In genomic region chr10:88835095-88835909, GRCh38 we compare ENCODE assay signal across 8 cellular contexts. TPM values are rescaled to one million over a fixed set of nuclear protein-coding genes. Genes with fewer than 3 reads are reported as not detected.
DNase-seq lines count a peak whose midpoint lies in the region; ATAC-seq and TF ChIP-seq lines count a peak whose summit lies in the region.

No MANE protein-coding gene starts in this region.

- peaks cover 21% of the 10 kb centered on the region for H3K9me3 Mint-ChIP-seq in Caco-2 (ENCODE audit: unreplicated experiment)
- no peaks in the 10 kb centered on the region for H3K9me3 Mint-ChIP-seq in activated CD8-positive, alpha-beta memory T cell treated with anti-CD3 and anti-CD28 coated beads, Interleukin-2, amount 10 ng/mL, durations not matched to agents 7 days and 5 days (ENCODE audit: low read depth)

- ATAC-seq in GM21423 (IDR thresholded peaks at IDR 0.05; ENCODE audit: unreplicated experiment) = peak; percentile 70
- peak; percentile 91 for ATAC-seq in activated CD8-positive, alpha-beta memory T cell treated with anti-CD3 and anti-CD28 coated beads, Interleukin-2, amount 10 ng/mL, durations not matched to agents 7 days and 5 days

- no peaks in the 10 kb centered on the region for H3K9me3 ChIP-seq in Caco-2
- H3K9me3 ChIP-seq in NT2/D1 (ENCODE audit: insufficient read depth, low read length) = no peaks in the 10 kb centered on the region

- no peak overlapping the region for H3K4me3 Mint-ChIP-seq in Caco-2 (ENCODE audit: unreplicated experiment)
- no peak overlapping the region for H3K4me3 Mint-ChIP-seq in activated CD8-positive, alpha-beta memory T cell treated with anti-CD3 and anti-CD28 coated beads, Interleukin-2, amount 10 ng/mL, durations not matched to agents 7 days and 5 days

- peak; percentile 84 to 87 for TF ChIP-seq CTCF in Caco-2 (IDR thresholded peaks at IDR 0.05; ENCODE audit: insufficient read depth in 1 of 2, low read depth in 1 of 2, low read length in 1 of 2, severe bottlenecking in 1 of 2, unreplicated experiment in 1 of 2)

- H3K4me1 ChIP-seq in Caco-2 (peaks cover 22% of the 10 kb centered on the region), NT2/D1 (ENCODE audit: insufficient read depth, insufficient read length) (no peaks in the 10 kb centered on the region)

- H3K36me3 ChIP-seq in Caco-2 (ENCODE audit: control insufficient read depth, insufficient read depth, low read length) = no peaks in the 10 kb centered on the region
- no peaks in the 10 kb centered on the region for H3K36me3 ChIP-seq in NT2/D1 (ENCODE audit: insufficient read depth, insufficient read length, low read length)

- intact Hi-C loops in Caco-2 (cut with micrococcal nuclease; ENCODE audit: unreplicated experiment) = loop anchor here (1.0 to 5.0 kb wide), 5 partner anchors 30 to 377 kb away; partner anchors contain the start of gene STAMBPL1

- no peaks in the 10 kb centered on the region for H3K36me3 Mint-ChIP-seq in Caco-2 (ENCODE audit: insufficient read depth, unreplicated experiment)
- H3K36me3 Mint-ChIP-seq in activated CD8-positive, alpha-beta memory T cell treated with anti-CD3 and anti-CD28 coated beads, Interleukin-2, amount 10 ng/mL, durations not matched to agents 7 days and 5 days = peaks cover 1% of the 10 kb centered on the region

- no peaks in the 10 kb centered on the region for H3K27me3 Mint-ChIP-seq in Caco-2 (ENCODE audit: insufficient read depth, unreplicated experiment)
- no peaks in the 10 kb centered on the region for H3K27me3 Mint-ChIP-seq in activated CD8-positive, alpha-beta memory T cell treated with anti-CD3 and anti-CD28 coated beads, Interleukin-2, amount 10 ng/mL, durations not matched to agents 7 days and 5 days

- BruUV-seq in Caco-2 (replicated peaks; lab: Mats Ljungman, UMichigan) = no TSS peak

- DNase-seq in Caco-2 (peak; percentile 80 to 86), HUDEP-2 (lab: John Stamatoyannopoulos, UW; ENCODE audit: unreplicated experiment in 76 of 76) (peak in 69 of 76 experiments; percentile 7 to 81 (median 54)), NT2/D1 (ENCODE audit: low read depth, low spot score) (peak; percentile 59), epidermal melanocyte (ENCODE audit: insufficient read length, low spot score) (peak; percentile 68), mucosa of gallbladder (ENCODE audit: low spot score) (peak; percentile 89)
- peak; percentile 95 for DNase-seq in activated CD8-positive, alpha-beta memory T cell treated with anti-CD3 and anti-CD28 coated beads, Interleukin-2, amount 10 ng/mL, durations not matched to agents 7 days and 5 days
- peak; percentile 74 to 75 for DNase-seq in stimulated activated CD8-positive, alpha-beta memory T cell treated with anti-CD3 and anti-CD28 coated beads, Interleukin-7, amount 100 ng/mL, for 1 hour (ENCODE audit: low read depth in 2 of 2)

- POLR2A ChIA-PET in Caco-2 (lab: Charles Lee) = no interaction called here

- no peak overlapping the region for H3K9ac ChIP-seq in NT2/D1 (ENCODE audit: insufficient read length, low read depth)

- peaks cover 7% of the 10 kb centered on the region for H3K4me1 Mint-ChIP-seq in Caco-2 (ENCODE audit: low read depth, unreplicated experiment)
- peaks cover 34% of the 10 kb centered on the region for H3K4me1 Mint-ChIP-seq in activated CD8-positive, alpha-beta memory T cell treated with anti-CD3 and anti-CD28 coated beads, Interleukin-2, amount 10 ng/mL, durations not matched to agents 7 days and 5 days

- CTCF ChIA-PET in Caco-2 (lab: Charles Lee) = interaction anchor here (1.1 to 2.8 kb wide), 2 partner anchors 97 to 99 kb away, joined by 4 to 19 read pairs; no protein-coding TSS in a partner anchor
- CTCF ChIA-PET in activated CD8-positive, alpha-beta memory T cell treated with anti-CD3 and anti-CD28 coated beads, Interleukin-2, amount 10 ng/mL, durations not matched to agents 7 days and 5 days (lab: Charles Lee) = interaction anchor here (0.6 to 11.5 kb wide), 48 partner anchors 9 to 383 kb away, joined by 3 to 219 read pairs (median 4); partner anchors contain the start of genes ANKRD22, FAS and STAMBPL1

- H3K4me3 ChIP-seq in Caco-2 (ENCODE audit: low read depth, low read length) = no peak overlapping the region
- H3K4me3 ChIP-seq in NT2/D1 (ENCODE audit: insufficient read length, low read depth) = no peak overlapping the region

- H3K27ac Mint-ChIP-seq in Caco-2 (ENCODE audit: unreplicated experiment) = no peak overlapping the region
- H3K27ac Mint-ChIP-seq in activated CD8-positive, alpha-beta memory T cell treated with anti-CD3 and anti-CD28 coated beads, Interleukin-2, amount 10 ng/mL, durations not matched to agents 7 days and 5 days = no peak overlapping the region

- no peaks in the 10 kb centered on the region for H3K27me3 ChIP-seq in Caco-2 (replicated peaks; ENCODE audit: control insufficient read depth, insufficient read depth, low read length)
- H3K27me3 ChIP-seq in NT2/D1 (ENCODE audit: insufficient read depth, insufficient read length) = no peaks in the 10 kb centered on the region

RNA-seq across cellular contexts. Expression of gene ANKRD22, which starts 16.3 kb away (rescaled TPM):
- total RNA-seq in Caco-2 (2022) = not detected in 2 replicates
- total RNA-seq in activated CD8-positive, alpha-beta memory T cell treated with anti-CD3 and anti-CD28 coated beads, Interleukin-2, amount 10 ng/mL, durations not matched to agents 7 days and 5 days = under 1 TPM in 1 of 2 experiments, not detected in 1; 0.37 TPM
- 11.6 TPM for total RNA-seq in mucosa of gallbladder

RNA-seq across cellular contexts. Expression of gene LIPM, which starts 32.8 kb away (rescaled TPM):
- total RNA-seq in Caco-2 (2022) (not detected in 2 replicates), mucosa of gallbladder (not detected)
- total RNA-seq in activated CD8-positive, alpha-beta memory T cell treated with anti-CD3 and anti-CD28 coated beads, Interleukin-2, amount 10 ng/mL, durations not matched to agents 7 days and 5 days = not detected

RNA-seq across cellular contexts. Expression of gene STAMBPL1, which starts 44.7 kb away (rescaled TPM):
- total RNA-seq in Caco-2 (2022) = 0.42 and 0.54 TPM in 2 replicates
- 10 to 100 TPM; 29.2 to 53.0 TPM for total RNA-seq in activated CD8-positive, alpha-beta memory T cell treated with anti-CD3 and anti-CD28 coated beads, Interleukin-2, amount 10 ng/mL, durations not matched to agents 7 days and 5 days
- total RNA-seq in mucosa of gallbladder = 6.8 TPM
